In genomic region chr11:19820100-19820499, GRCh38 we compare ENCODE assay signal across 19 cellular contexts.
A peak's percentile ranks its signal among the peaks of the same experiment; 100 is the strongest.
DNase-seq lines count a peak whose midpoint lies in the region; ATAC-seq and TF ChIP-seq lines count a peak whose summit lies in the region.
"Had no signal": no experiment of that assay in that cellular context is flagged by ENCODE, and none has a peak within 500 bp of the region (broad histone marks: within the 10 kb centered on the region; RNA-seq: fewer than 3 reads in every experiment).

No MANE protein-coding gene starts in this region.

- H3K27ac ChIP-seq in cardiac muscle cell (peak overlapping the region; percentile 55), heart right ventricle (no peak overlapping the region), caudate nucleus (ENCODE audit: low read depth, low read length) (no peak overlapping the region)
- H3K27ac ChIP-seq: adrenal gland, esophagus muscularis mucosa, skin epidermis had no signal

- no peaks in the 10 kb centered on the region for H3K9me3 ChIP-seq in cardiac muscle cell (ENCODE audit: low read depth)
- H3K9me3 ChIP-seq in heart right ventricle = no peaks in the 10 kb centered on the region
- H3K9me3 ChIP-seq in adipocyte (ENCODE audit: control insufficient read depth, low read length) = no peaks in the 10 kb centered on the region
- H3K9me3 ChIP-seq: adrenal gland, esophagus muscularis mucosa had no signal

- H3K4me3 ChIP-seq in cardiac muscle cell (no peak overlapping the region), heart right ventricle (no peak overlapping the region), adipocyte (ENCODE audit: low read length) (no peak overlapping the region)
- H3K4me3 ChIP-seq: adrenal gland, esophagus muscularis mucosa, skin epidermis had no signal

- no peak overlapping the region for H3K9ac ChIP-seq in adipocyte (ENCODE audit: low read length)

- H3K4me1 ChIP-seq in cardiac muscle cell (ENCODE audit: low read depth) = peaks cover 11% of the 10 kb centered on the region
- H3K4me1 ChIP-seq in heart right ventricle = peaks cover 0 to 38% (median 16%) of the 10 kb centered on the region in 9 donors
- H3K4me1 ChIP-seq in adipocyte (ENCODE audit: control insufficient read depth, insufficient read depth, low read length) = peaks cover 57% of the 10 kb centered on the region
- H3K4me1 ChIP-seq: adrenal gland had no signal

- DNase-seq in cardiac muscle cell (ENCODE audit: low read depth in 1 of 2, low spot score in 1 of 2) = peak; percentile 18 to 42
- DNase-seq in heart right ventricle = no peak
- peak; percentile 41 for DNase-seq in adipocyte (ENCODE audit: low read depth)
- peak; percentile 39 for DNase-seq in kidney tubule cell (ENCODE audit: low spot score)
- DNase-seq in caudate nucleus (lab: John Stamatoyannopoulos, UW) = no peak
- no peak for DNase-seq in middle frontal gyrus (ENCODE audit: extremely low spot score, low spot score)
- DNase-seq in midbrain (lab: John Stamatoyannopoulos, UW) = no peak
- no peak for DNase-seq in Kasumi-1 (lab: John Stamatoyannopoulos, UW)
- DNase-seq: activated CD4-positive, alpha-beta T cell treated with anti-CD3 and anti-CD28 coated beads, Interleukin-2, amount 10 ng/mL, durations not matched to agents 7 days and 5 days; activated T-cell treated with anti-CD3 and anti-CD28 coated beads, Interleukin-2, amount 50 U/mL, for 24 hours; adrenal gland; AML-193; NCI-H2171 treated with DMSO at 0.1 percent for 48 hours; nucleus accumbens; SHP77 treated with DMSO at 0.1 percent for 48 hours; stimulated activated naive CD8-positive, alpha-beta T cell treated with anti-CD3 and anti-CD28 coated beads, Interleukin-15, amount 100 ng/mL, for 72 hours; T-helper 9 cell had no signal

- H3K27me3 ChIP-seq in cardiac muscle cell (no peaks in the 10 kb centered on the region), heart right ventricle (no peaks in the 10 kb centered on the region), adipocyte (replicated peaks; ENCODE audit: control insufficient read depth, insufficient read depth, low read length) (no peaks in the 10 kb centered on the region)
- H3K27me3 ChIP-seq: adrenal gland, esophagus muscularis mucosa had no signal

- intact Hi-C loops in heart right ventricle (cut with DNase I) = no loop called here

- ATAC-seq in heart right ventricle = no peak
- ATAC-seq: stimulated activated naive CD8-positive, alpha-beta T cell treated with anti-CD3 and anti-CD28 coated beads, Interleukin-15, amount 100 ng/mL, for 72 hours had no signal

- H3K36me3 ChIP-seq in cardiac muscle cell (no peaks in the 10 kb centered on the region), heart right ventricle (no peaks in the 10 kb centered on the region), adipocyte (ENCODE audit: control insufficient read depth, insufficient read depth, low read length, severe bottlenecking) (no peaks in the 10 kb centered on the region)
- H3K36me3 ChIP-seq: adrenal gland had no signal

- TF ChIP-seq CTCF in cardiac muscle cell (IDR thresholded peaks at IDR 0.05; ENCODE audit: low read depth, low read length) (no peak), heart right ventricle (IDR thresholded peaks at IDR 0.05) (no peak)

- 76 to 87% methylated on average over 1 of the region's 1 CpG for WGBS in heart right ventricle, 2 donors

Comparison
In these comparisons a context has a peak if more than half of its experiments do, and no peak if none do; other contexts are left out.
1. DNase-seq: peak in cardiac muscle cell (2 of 2), adipocyte (single experiment) and kidney tubule cell (single experiment); none in heart right ventricle (0 of 2), caudate nucleus (0 of 61), middle frontal gyrus (single experiment), midbrain (single experiment) and Kasumi-1 (0 of 2).